2 cellular contexts compared by ENCODE assay signal in the genomic region with DNA sequence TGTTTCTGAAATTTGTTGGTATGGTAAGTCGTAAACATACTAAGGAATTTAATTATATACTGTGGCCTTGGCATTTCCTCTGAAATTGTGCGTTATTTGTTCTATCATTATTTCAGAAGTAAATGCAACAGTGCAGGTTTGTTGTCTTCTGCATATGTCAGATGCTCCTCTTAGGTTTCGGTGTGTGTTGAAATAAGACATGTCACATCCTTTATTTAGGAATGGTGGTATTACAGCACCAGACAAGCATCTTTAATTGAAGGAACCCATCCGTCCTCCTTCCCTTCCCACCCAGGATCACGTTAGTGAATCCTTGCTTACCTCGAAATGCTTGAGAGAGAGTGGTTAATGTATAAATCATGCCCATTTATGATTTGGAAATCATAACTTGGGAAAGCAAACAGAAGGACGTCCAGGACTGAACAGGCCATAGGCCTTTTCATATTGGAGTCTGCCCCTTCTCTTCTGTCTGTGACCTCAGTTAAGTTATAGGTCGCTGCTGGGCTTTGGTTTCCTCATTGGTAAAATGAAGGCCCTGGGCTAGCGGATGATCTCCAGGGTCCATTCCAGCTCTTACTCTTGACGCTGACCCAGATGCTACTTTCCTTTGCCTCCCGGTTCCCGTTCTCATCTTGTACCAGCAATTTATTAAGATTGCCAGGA.
TF ChIP-seq lines count a peak whose summit lies in the region.

No MANE protein-coding gene starts in this region.

TF ChIP-seq in HCT116, 20 proteins besides CTCF, POLR2A, EP300 and RAD21:
- TF ChIP-seq, protein P1, sequence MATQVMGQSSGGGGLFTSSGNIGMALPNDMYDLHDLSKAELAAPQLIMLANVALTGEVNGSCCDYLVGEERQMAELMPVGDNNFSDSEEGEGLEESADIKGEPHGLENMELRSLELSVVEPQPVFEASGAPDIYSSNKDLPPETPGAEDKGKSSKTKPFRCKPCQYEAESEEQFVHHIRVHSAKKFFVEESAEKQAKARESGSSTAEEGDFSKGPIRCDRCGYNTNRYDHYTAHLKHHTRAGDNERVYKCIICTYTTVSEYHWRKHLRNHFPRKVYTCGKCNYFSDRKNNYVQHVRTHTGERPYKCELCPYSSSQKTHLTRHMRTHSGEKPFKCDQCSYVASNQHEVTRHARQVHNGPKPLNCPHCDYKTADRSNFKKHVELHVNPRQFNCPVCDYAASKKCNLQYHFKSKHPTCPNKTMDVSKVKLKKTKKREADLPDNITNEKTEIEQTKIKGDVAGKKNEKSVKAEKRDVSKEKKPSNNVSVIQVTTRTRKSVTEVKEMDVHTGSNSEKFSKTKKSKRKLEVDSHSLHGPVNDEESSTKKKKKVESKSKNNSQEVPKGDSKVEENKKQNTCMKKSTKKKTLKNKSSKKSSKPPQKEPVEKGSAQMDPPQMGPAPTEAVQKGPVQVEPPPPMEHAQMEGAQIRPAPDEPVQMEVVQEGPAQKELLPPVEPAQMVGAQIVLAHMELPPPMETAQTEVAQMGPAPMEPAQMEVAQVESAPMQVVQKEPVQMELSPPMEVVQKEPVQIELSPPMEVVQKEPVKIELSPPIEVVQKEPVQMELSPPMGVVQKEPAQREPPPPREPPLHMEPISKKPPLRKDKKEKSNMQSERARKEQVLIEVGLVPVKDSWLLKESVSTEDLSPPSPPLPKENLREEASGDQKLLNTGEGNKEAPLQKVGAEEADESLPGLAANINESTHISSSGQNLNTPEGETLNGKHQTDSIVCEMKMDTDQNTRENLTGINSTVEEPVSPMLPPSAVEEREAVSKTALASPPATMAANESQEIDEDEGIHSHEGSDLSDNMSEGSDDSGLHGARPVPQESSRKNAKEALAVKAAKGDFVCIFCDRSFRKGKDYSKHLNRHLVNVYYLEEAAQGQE (IDR thresholded peaks at IDR 0.05; ENCODE audit: low read depth): no peak
- TF ChIP-seq EGR1 (IDR thresholded peaks at IDR 0.05; ENCODE audit: low read depth) (no peak), YY1 (IDR thresholded peaks at IDR 0.05; ENCODE audit: extremely low read depth, insufficient replicate concordance, low read depth, low read length) (no peak), POLR2AphosphoS5 (IDR thresholded peaks at IDR 0.05; ENCODE audit: low read depth, low read length) (no peak), JUND (IDR thresholded peaks at IDR 0.05) (no peak), ZFX (IDR thresholded peaks at IDR 0.05) (no peak), CEBPB (IDR thresholded peaks at IDR 0.05; ENCODE audit: low read depth) (no peak), ELF1 (IDR thresholded peaks at IDR 0.05; ENCODE audit: borderline replicate concordance, low read depth) (no peak), EZH2 (IDR thresholded peaks at IDR 0.05) (no peak), SRF (IDR thresholded peaks at IDR 0.05; ENCODE audit: low read depth) (no peak)
TF ChIP-seq in HCT116: peak in this region for 0.

TF ChIP-seq in H1, 55 proteins besides CTCF, POLR2A, EP300 and RAD21:
- TF ChIP-seq TAF1 (IDR thresholded peaks at IDR 0.05; ENCODE audit: low read depth, low read length) (no peak), USF2 (IDR thresholded peaks at IDR 0.05; ENCODE audit: low read length) (no peak), RNF2 (IDR thresholded peaks at IDR 0.05; ENCODE audit: borderline replicate concordance, low read depth, low read length, missing control alignments, poor library complexity, severe bottlenecking) (no peak), ATF2 (IDR thresholded peaks at IDR 0.05; ENCODE audit: low read length) (no peak)
- TF ChIP-seq, protein P2, sequence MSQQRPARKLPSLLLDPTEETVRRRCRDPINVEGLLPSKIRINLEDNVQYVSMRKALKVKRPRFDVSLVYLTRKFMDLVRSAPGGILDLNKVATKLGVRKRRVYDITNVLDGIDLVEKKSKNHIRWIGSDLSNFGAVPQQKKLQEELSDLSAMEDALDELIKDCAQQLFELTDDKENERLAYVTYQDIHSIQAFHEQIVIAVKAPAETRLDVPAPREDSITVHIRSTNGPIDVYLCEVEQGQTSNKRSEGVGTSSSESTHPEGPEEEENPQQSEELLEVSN (IDR thresholded peaks at IDR 0.05): no peak
